In the genomic region with DNA sequence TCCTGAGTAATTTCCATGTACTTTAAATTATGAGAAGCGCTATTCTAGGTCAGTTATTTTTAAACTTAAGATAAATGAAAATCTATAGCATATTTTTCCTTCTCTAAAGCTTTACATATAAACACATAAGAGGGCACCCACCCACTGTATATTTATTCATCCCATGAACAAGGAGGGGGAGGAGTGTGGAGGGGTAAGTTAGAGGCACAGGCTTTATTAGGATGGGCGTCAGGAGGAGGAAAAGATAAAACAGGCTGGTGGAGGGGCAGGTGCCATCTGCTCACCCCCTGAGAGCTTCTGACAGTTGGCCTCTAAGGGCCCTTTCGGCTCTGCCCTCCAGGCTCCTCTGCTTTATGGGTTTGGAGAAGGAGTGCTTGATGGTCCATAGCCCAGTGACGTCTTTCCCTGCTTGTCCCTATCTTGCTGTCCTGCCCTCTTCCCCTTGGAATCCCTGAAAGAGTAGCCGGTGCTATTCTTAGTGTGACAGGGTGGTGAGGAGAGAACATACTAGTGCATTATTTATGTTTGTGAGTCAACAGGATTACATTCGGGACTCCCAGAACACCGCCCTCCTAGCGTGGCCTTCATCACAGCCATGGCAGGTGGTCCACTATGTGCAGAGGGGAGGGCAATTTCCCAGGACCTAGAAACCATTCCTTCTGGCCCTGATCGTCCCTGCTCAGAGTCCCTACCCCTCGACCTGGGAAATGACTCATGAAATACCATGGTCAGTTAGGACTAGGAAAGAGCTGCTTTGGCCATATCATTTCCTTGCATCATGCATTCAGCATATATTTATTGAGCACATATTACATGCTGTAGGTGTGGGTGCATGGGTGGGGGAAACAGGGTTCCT, we compare ENCODE assay signal across 15 cellular contexts. TPM values are rescaled to one million over a fixed set of nuclear protein-coding genes. Genes with fewer than 3 reads are reported as not detected.
A peak's percentile ranks its signal among the peaks of the same experiment; 100 is the strongest.
DNase-seq lines count a peak whose midpoint lies in the region; ATAC-seq, FAIRE-seq and TF ChIP-seq lines count a peak whose summit lies in the region.
"Had no signal": no experiment of that assay in that cellular context is flagged by ENCODE, and none has a peak within 500 bp of the region (broad histone marks: within the 10 kb centered on the region; RNA-seq: fewer than 3 reads in every experiment).

No MANE protein-coding gene starts in this region.

- H3K4me3 ChIP-seq in spleen: no peak overlapping the region
- H3K4me3 ChIP-seq in right lobe of liver: no peak overlapping the region

- intact Hi-C loops in left cardiac atrium (cut with DNase I): no loop called here
- intact Hi-C loops in spleen (cut with DNase I; ENCODE audit: low total_unique reads): no loop called here
- intact Hi-C loops in right lobe of liver (cut with DNase I): no loop called here

- no peak for DNase-seq in HTR-8/SVneo (ENCODE audit: insufficient read length, low spot score)
- peak; percentile 65 for DNase-seq in amniotic epithelial cell (ENCODE audit: low read depth)
- no peak for DNase-seq in left cardiac atrium
- DNase-seq in spleen: no peak
- DNase-seq in right lobe of liver: no peak
- no peak for DNase-seq in OCI-M2 (lab: John Stamatoyannopoulos, UW; ENCODE audit: unreplicated experiment)
- no peak for DNase-seq in activated CD4-positive, alpha-beta T cell treated with anti-CD3 and anti-CD28 coated beads, Interleukin-2, amount 50 U/mL, for 48 hours
- DNase-seq: activated CD4-positive, alpha-beta T cell treated with anti-CD3 and anti-CD28 coated beads for 48 hours; kidney glomerular epithelial cell; NCI-H187 had no signal

- H3K4me1 ChIP-seq in spleen: peaks cover 12 to 80% (median 49%) of the 10 kb centered on the region in 6 donors
- peaks cover 0 to 55% (median 21%) of the 10 kb centered on the region in 4 donors for H3K4me1 ChIP-seq in right lobe of liver

- peak; percentile 28 for FAIRE-seq in HTR-8/SVneo (lab: Jason Lieb, UNC)
- FAIRE-seq: H1 had no signal

- peak overlapping the region in 5 of 8 donors; percentile 2 to 70 (median 51) for H3K27ac ChIP-seq in spleen
- H3K27ac ChIP-seq in right lobe of liver: no peak overlapping the region

- ATAC-seq in left cardiac atrium (peak; percentile 13 to 60), GM21723 (IDR thresholded peaks at IDR 0.05; ENCODE audit: unreplicated experiment) (no peak), right lobe of liver (no peak)
- ATAC-seq: activated T-helper 17 cell treated with anti-CD3 and anti-CD28 coated beads, Interleukin-2, amount 50 U/mL, for 72 hours had no signal

- TF ChIP-seq CTCF in spleen (IDR thresholded peaks at IDR 0.05 in 8 of 11, conservative IDR thresholded peaks at IDR 0.05 in 3 of 11): no peak
- no peak for TF ChIP-seq CTCF in right lobe of liver (IDR thresholded peaks at IDR 0.05)

- H3K9me3 ChIP-seq in spleen (no peaks in the 10 kb centered on the region), right lobe of liver (no peaks in the 10 kb centered on the region)

- H3K27me3 ChIP-seq in spleen (replicated peaks in 1 of 7) (no peaks in the 10 kb centered on the region), right lobe of liver (no peaks in the 10 kb centered on the region)

- whole genome bisulfite sequencing in spleen, 5 donors: 51 to 75% (median 69%) methylated on average over 10 of the region's 10 CpGs
- 62% methylated on average over 10 of the region's 10 CpGs for WGBS in right lobe of liver (ENCODE audit: insufficient coverage, low coverage, low lambda C conversion rate, missing lambda C conversion rate)

- H3K36me3 ChIP-seq in spleen: peaks cover 0 to 13% (median 0%) of the 10 kb centered on the region in 6 donors
- H3K36me3 ChIP-seq in right lobe of liver: no peaks in the 10 kb centered on the region

- TF ChIP-seq POLR2A in spleen (IDR thresholded peaks at IDR 0.05) (no peak), right lobe of liver (IDR thresholded peaks at IDR 0.05) (no peak)

RNA-seq across cellular contexts. Expression of a gene that starts 7.9 kb away (rescaled TPM):
- total RNA-seq in left cardiac atrium (100 to 1,000 TPM; 503 to 769 TPM), spleen (100 to 1,000 TPM in 2 of 7 donors, 10 to 100 TPM in 5; 38.9 to 133 (median 68.9) TPM), right lobe of liver (10 to 100 TPM; 23.4 to 51.8 (median 35.6) TPM)
- 10 to 100 TPM in 1 of 3 donors, 1 to 10 TPM in 2; 6.9 to 28.0 (median 9.3) TPM for polyA plus RNA-seq in spleen
- total RNA-seq: T-helper 1 cell treated with Interleukin-12 subunit alpha and Interleukin-12 subunit beta and Interleukin-4 antibody, amounts not matched to agents 30 ng/mL and 1 ng/mL, for 36 hours had no signal

RNA-seq across cellular contexts. Expression of a gene that starts 28.5 kb away (rescaled TPM):
- total RNA-seq in left cardiac atrium: 1 to 10 TPM; 2.9 to 3.0 TPM
- total RNA-seq in spleen: 1 to 10 TPM in 3 of 7 donors, under 1 TPM in 3, not detected in 1; 0.26 to 1.2 (median 0.81) TPM
- under 1 TPM; 0.04 to 0.32 (median 0.14) TPM for polyA plus RNA-seq in spleen
- under 1 TPM in 3 of 6 experiments, not detected in 3; 0.09 to 0.25 (median 0.12) TPM for total RNA-seq in right lobe of liver
- total RNA-seq: T-helper 1 cell treated with Interleukin-12 subunit alpha and Interleukin-12 subunit beta and Interleukin-4 antibody, amounts not matched to agents 30 ng/mL and 1 ng/mL, for 36 hours had no signal
- polyA plus RNA-seq: IgD-negative memory B cell had no signal

Comparison
In these comparisons a context has a peak if more than half of its experiments do, and no peak if none do; other contexts are left out.
1. ATAC-seq: peak in left cardiac atrium (2 of 2); none in GM21723 (single experiment) and right lobe of liver (0 of 4).
2. H3K27ac ChIP-seq: peak in spleen (5 of 8); none in right lobe of liver (0 of 3).